Comparison of ENCODE assay signal across 25 cellular contexts in the genomic region with DNA sequence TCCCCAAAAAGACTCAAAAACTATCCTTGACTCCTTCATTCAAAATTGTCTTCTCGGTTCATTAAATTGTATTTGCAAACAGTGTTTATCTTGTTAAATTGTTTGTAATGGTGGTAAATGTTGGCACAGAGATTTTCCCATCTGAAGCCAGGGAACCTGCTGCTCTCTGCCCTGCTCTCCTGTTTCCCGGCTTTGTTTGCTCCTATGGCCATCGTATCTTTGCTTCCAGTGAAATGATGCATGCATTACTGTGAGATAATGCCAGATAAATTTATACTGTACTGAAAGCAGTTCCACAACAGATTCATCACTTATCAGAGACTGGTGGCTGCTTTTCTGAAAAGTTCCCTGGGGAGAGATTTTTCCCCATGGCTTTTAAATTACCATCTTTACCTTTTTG.
A peak's percentile ranks its signal among the peaks of the same experiment; 100 is the strongest.
DNase-seq lines count a peak whose midpoint lies in the region; ATAC-seq, FAIRE-seq and TF ChIP-seq lines count a peak whose summit lies in the region.
"Had no signal": no experiment of that assay in that cellular context is flagged by ENCODE, and none has a peak within 500 bp of the region (broad histone marks: within the 10 kb centered on the region; RNA-seq: fewer than 3 reads in every experiment).

No MANE protein-coding gene starts in this region.

- no peak for TF ChIP-seq RAD21 in H1 (IDR thresholded peaks at IDR 0.05 in 1 of 2, conservative IDR thresholded peaks at IDR 0.05 in 1 of 2; ENCODE audit: low read depth in 2 of 2, low read length in 2 of 2)

- H4K8ac ChIP-seq in H1 (ENCODE audit: extremely low read depth, insufficient read depth, low read length): no peak overlapping the region; the same call in 1 of the 2 replicates

- no peak overlapping the region for H2AFZ ChIP-seq in H1 (ENCODE audit: low read length)
- H2AFZ ChIP-seq: parathyroid adenoma, PC-9 had no signal

- H3K36me3 ChIP-seq in H1 (ENCODE audit: control insufficient read depth in 2 of 4, insufficient read depth in 4 of 4, low read length in 3 of 4) (no peaks in the 10 kb centered on the region), heart right ventricle (peaks cover 0 to 96% (median 52%) of the 10 kb centered on the region in 9 donors)
- H3K36me3 ChIP-seq: transverse colon had no signal

- H3K4ac ChIP-seq in H1 (replicated peaks; ENCODE audit: insufficient read length, low read depth, low read length): peak overlapping the region; percentile 34

- no peak overlapping the region for H3K4me2 ChIP-seq in H1 (ENCODE audit: insufficient read depth in 1 of 2, low read depth in 2 of 2, low read length in 2 of 2)
- H3K4me2 ChIP-seq: PC-9 had no signal

- no peaks in the 10 kb centered on the region for H3K9me3 ChIP-seq in H1 (ENCODE audit: insufficient read depth in 2 of 2, low read depth in 1 of 2, low read length in 1 of 2)
- no peaks in the 10 kb centered on the region for H3K9me3 ChIP-seq in heart right ventricle
- H3K9me3 ChIP-seq: transverse colon had no signal

- no peaks in the 10 kb centered on the region for H4K20me1 ChIP-seq in H1 (replicated peaks in 1 of 2; ENCODE audit: control insufficient read depth in 1 of 2, insufficient read depth in 2 of 2, low read length in 2 of 2)

- no peaks in the 10 kb centered on the region for H3K79me2 ChIP-seq in H1 (ENCODE audit: control insufficient read depth in 1 of 2, insufficient read depth in 2 of 2, low read length in 2 of 2)

- H4K5ac ChIP-seq in H1 (ENCODE audit: insufficient read length, low read depth, low read length): no peak overlapping the region

- H3K79me1 ChIP-seq in H1 (ENCODE audit: low read depth, low read length): no peaks in the 10 kb centered on the region

- H3K4me3 ChIP-seq in H1 (ENCODE audit: extremely low read depth in 1 of 4, insufficient read depth in 2 of 4, low read depth in 3 of 4, low read length in 4 of 4) (no peak overlapping the region), heart right ventricle (no peak overlapping the region)
- H3K4me3 ChIP-seq: PC-9, transverse colon had no signal

- intact Hi-C loops in heart right ventricle (cut with DNase I): no loop called here

- H3K23ac ChIP-seq in H1 (ENCODE audit: insufficient read length): no peak overlapping the region

- no peak for TF ChIP-seq EP300 in H1 (IDR thresholded peaks at IDR 0.05; ENCODE audit: borderline replicate concordance in 1 of 2, low read depth in 2 of 2, low read length in 2 of 2)

- H3K27me3 ChIP-seq in H1 (replicated peaks in 1 of 4; ENCODE audit: control insufficient read depth in 3 of 4, extremely low read depth in 1 of 4, insufficient read depth in 3 of 4, low read length in 3 of 4): no peaks in the 10 kb centered on the region
- no peaks in the 10 kb centered on the region for H3K27me3 ChIP-seq in heart right ventricle
- H3K27me3 ChIP-seq: transverse colon had no signal

- peak; percentile 4 for DNase-seq in DMS53 treated with DMSO at 0.1 percent for 48 hours (lab: John Stamatoyannopoulos, UW; ENCODE audit: unreplicated experiment)
- DNase-seq in NCI-H1092 treated with DMSO at 0.1 percent for 48 hours (lab: John Stamatoyannopoulos, UW): peak; percentile 58
- DNase-seq in NCI-H2227 treated with DMSO at 0.1 percent for 48 hours (lab: John Stamatoyannopoulos, UW): peak; percentile 33
- DNase-seq in H1 (ENCODE audit: low read depth in 1 of 2, low spot score in 2 of 2): no peak
- DNase-seq in heart right ventricle: no peak
- DNase-seq in GM03348 (ENCODE audit: low spot score): no peak
- DNase-seq: activated CD4-positive, alpha-beta T cell treated with anti-CD3 and anti-CD28 coated beads for 36 hours; activated naive CD4-positive, alpha-beta T cell treated with anti-CD3 and anti-CD28 coated beads, Interleukin-2, amount 10 ng/mL, durations not matched to agents 7 days and 5 days; anterior cingulate cortex; EL; H7; IMR-90; left ventricle myocardium superior; NCI-H1436 treated with DMSO at 0.1 percent for 48 hours; PC-9; SHP77 treated with DMSO at 0.1 percent for 48 hours; stimulated activated CD4-positive, alpha-beta T cell treated with anti-CD3 and anti-CD28 coated beads, Interleukin-15, amount 100 ng/mL, for 24 hours; stimulated activated CD8-positive, alpha-beta memory T cell treated with anti-CD3 and anti-CD28 coated beads, Interleukin-4, amount 100 ng/mL, for 48 hours; transverse colon had no signal

- WGBS in H1 (ENCODE audit: extremely low coverage in 1 of 2, insufficient coverage in 1 of 2, insufficient read length in 1 of 2, insufficient replicate concordance in 2 of 2, low coverage in 1 of 2, low lambda C conversion rate in 2 of 2, missing lambda C conversion rate in 1 of 2), 2 experiments: 89% methylated on average over 3 of the region's 3 CpGs; no CpG with 5 or more reads in 1 of the 2 experiments
- 51 to 58% methylated on average over 3 of the region's 3 CpGs for WGBS in heart right ventricle, 2 donors

- H2BK20ac ChIP-seq in H1 (ENCODE audit: low read length): no peak overlapping the region

- H3K14ac ChIP-seq in H1 (ENCODE audit: insufficient read length): no peak overlapping the region

- no peaks in the 10 kb centered on the region for H3K23me2 ChIP-seq in H1 (ENCODE audit: low read depth, low read length)

- POLR2A ChIA-PET in H1 (lab: Charles Lee; ENCODE audit: partially characterized antibody): no interaction called here

- H3K27ac ChIP-seq in H1 (ENCODE audit: low read depth, low read length) (no peak overlapping the region), heart right ventricle (no peak overlapping the region)
- H3K27ac ChIP-seq: parathyroid adenoma, PC-9, transverse colon had no signal

- H2AK5ac ChIP-seq in H1 (ENCODE audit: low read depth, low read length): no peak overlapping the region

- H3K9ac ChIP-seq in H1 (replicated peaks in 1 of 4; ENCODE audit: extremely low read depth in 1 of 4, low read depth in 3 of 4, low read length in 3 of 4): no peak overlapping the region
- H3K9ac ChIP-seq: parathyroid adenoma had no signal

- H3K4me1 ChIP-seq in H1 (replicated peaks in 1 of 4; ENCODE audit: control insufficient read depth in 3 of 4, insufficient read depth in 4 of 4, low read length in 3 of 4) (no peaks in the 10 kb centered on the region), heart right ventricle (no peaks in the 10 kb centered on the region)
- H3K4me1 ChIP-seq: parathyroid adenoma, transverse colon had no signal

- no peak overlapping the region for H2BK12ac ChIP-seq in H1 (ENCODE audit: low read depth, low read length)

- no peak overlapping the region for H2BK120ac ChIP-seq in H1 (replicated peaks; ENCODE audit: low read depth, low read length)

- H2BK5ac ChIP-seq in H1 (ENCODE audit: low read depth, low read length): no peak overlapping the region

- CTCF ChIA-PET in H1 (lab: Charles Lee; ENCODE audit: partially characterized antibody): no interaction called here

- no peak for ATAC-seq in heart right ventricle
- no peak for ATAC-seq in GM18505 (IDR thresholded peaks at IDR 0.05; ENCODE audit: unreplicated experiment)
- ATAC-seq in GM19452 (IDR thresholded peaks at IDR 0.05; ENCODE audit: unreplicated experiment): no peak
- ATAC-seq: activated CD4-positive, alpha-beta T cell treated with anti-CD3 and anti-CD28 coated beads for 36 hours; left ventricle myocardium superior; natural killer cell treated with Interleukin-12 subunit alpha and Interleukin-12 subunit beta and Interleukin-15 and Interleukin-18, amount 100 ng/mL, for 72 hours; sciatic nerve had no signal

- TF ChIP-seq POLR2A in H1 (IDR thresholded peaks at IDR 0.05; ENCODE audit: control extremely low read depth in 1 of 2, low read depth in 2 of 2, low read length in 2 of 2) (no peak), GM18505 (IDR thresholded peaks at IDR 0.05; ENCODE audit: borderline replicate concordance, extremely low read depth, insufficient read depth, insufficient read length) (no peak)

- H2BK15ac ChIP-seq in H1 (ENCODE audit: low read length): no peak overlapping the region

- TF ChIP-seq CTCF in H1 (IDR thresholded peaks at IDR 0.05; ENCODE audit: control extremely low read depth in 1 of 3, insufficient read depth in 1 of 3, low read depth in 1 of 3, low read length in 3 of 3) (no peak), heart right ventricle (IDR thresholded peaks at IDR 0.05) (no peak)

- H4K91ac ChIP-seq in H1 (replicated peaks; ENCODE audit: insufficient read length, low read length): no peak overlapping the region

- FAIRE-seq in H1 (lab: Jason Lieb, UNC): no peak
- FAIRE-seq: TTC549 had no signal

- H3K56ac ChIP-seq in H1 (replicated peaks; ENCODE audit: insufficient read length, low read depth, low read length): no peak overlapping the region

- H3K18ac ChIP-seq in H1 (ENCODE audit: extremely low read depth, low read length): no peak overlapping the region

TF ChIP-seq in H1, 55 proteins besides CTCF, POLR2A, EP300 and RAD21:
- TF ChIP-seq TCF12 (IDR thresholded peaks at IDR 0.05; ENCODE audit: low read depth, low read length) (no peak), JUN (IDR thresholded peaks at IDR 0.05; ENCODE audit: low read depth, low read length) (no peak), CREB1 (IDR thresholded peaks at IDR 0.05) (no peak), PHF8 (conservative IDR thresholded peaks at IDR 0.05; ENCODE audit: low read depth, low read length) (no peak), MAFK (IDR thresholded peaks at IDR 0.05; ENCODE audit: low read depth, low read length) (no peak), ASH2L (IDR thresholded peaks at IDR 0.05; ENCODE audit: low read length) (no peak), BCL11A (IDR thresholded peaks at IDR 0.05; ENCODE audit: low read depth in 2 of 2, low read length in 2 of 2) (no peak)

Comparison
In these comparisons a context has a peak if more than half of its experiments do, and no peak if none do; other contexts are left out.
1. DNase-seq: peak in DMS53 treated with DMSO at 0.1 percent for 48 hours (single experiment), NCI-H1092 treated with DMSO at 0.1 percent for 48 hours (single experiment) and NCI-H2227 treated with DMSO at 0.1 percent for 48 hours (single experiment); none in H1 (0 of 2), heart right ventricle (0 of 2) and GM03348 (single experiment).